Comparison of ENCODE assay signal across 1 cellular context in the genomic region with DNA sequence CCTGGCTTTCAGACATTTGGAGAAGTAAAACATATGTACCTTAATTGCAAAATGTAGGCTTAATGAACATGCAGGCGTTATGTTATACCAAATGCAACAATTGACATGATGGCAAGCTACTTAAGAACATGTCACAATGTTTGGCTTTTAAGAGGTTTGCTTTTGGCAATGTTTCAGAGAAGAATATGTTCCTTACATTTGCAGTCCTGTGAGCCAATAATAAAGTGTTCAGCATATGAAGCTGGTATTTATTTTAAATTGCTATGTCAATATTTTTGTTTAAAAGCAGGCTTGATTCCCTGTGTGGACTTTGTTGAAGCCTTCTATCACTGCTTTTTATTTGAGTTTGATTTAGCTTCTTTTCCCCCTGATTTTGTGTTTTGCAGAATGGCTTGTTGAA.
TF ChIP-seq lines count a peak whose summit lies in the region.

No MANE protein-coding gene starts in this region.

TF ChIP-seq in GM23338, 12 proteins besides CTCF, POLR2A, EP300 and RAD21 (continued from another document):
- TF ChIP-seq, protein P1, sequence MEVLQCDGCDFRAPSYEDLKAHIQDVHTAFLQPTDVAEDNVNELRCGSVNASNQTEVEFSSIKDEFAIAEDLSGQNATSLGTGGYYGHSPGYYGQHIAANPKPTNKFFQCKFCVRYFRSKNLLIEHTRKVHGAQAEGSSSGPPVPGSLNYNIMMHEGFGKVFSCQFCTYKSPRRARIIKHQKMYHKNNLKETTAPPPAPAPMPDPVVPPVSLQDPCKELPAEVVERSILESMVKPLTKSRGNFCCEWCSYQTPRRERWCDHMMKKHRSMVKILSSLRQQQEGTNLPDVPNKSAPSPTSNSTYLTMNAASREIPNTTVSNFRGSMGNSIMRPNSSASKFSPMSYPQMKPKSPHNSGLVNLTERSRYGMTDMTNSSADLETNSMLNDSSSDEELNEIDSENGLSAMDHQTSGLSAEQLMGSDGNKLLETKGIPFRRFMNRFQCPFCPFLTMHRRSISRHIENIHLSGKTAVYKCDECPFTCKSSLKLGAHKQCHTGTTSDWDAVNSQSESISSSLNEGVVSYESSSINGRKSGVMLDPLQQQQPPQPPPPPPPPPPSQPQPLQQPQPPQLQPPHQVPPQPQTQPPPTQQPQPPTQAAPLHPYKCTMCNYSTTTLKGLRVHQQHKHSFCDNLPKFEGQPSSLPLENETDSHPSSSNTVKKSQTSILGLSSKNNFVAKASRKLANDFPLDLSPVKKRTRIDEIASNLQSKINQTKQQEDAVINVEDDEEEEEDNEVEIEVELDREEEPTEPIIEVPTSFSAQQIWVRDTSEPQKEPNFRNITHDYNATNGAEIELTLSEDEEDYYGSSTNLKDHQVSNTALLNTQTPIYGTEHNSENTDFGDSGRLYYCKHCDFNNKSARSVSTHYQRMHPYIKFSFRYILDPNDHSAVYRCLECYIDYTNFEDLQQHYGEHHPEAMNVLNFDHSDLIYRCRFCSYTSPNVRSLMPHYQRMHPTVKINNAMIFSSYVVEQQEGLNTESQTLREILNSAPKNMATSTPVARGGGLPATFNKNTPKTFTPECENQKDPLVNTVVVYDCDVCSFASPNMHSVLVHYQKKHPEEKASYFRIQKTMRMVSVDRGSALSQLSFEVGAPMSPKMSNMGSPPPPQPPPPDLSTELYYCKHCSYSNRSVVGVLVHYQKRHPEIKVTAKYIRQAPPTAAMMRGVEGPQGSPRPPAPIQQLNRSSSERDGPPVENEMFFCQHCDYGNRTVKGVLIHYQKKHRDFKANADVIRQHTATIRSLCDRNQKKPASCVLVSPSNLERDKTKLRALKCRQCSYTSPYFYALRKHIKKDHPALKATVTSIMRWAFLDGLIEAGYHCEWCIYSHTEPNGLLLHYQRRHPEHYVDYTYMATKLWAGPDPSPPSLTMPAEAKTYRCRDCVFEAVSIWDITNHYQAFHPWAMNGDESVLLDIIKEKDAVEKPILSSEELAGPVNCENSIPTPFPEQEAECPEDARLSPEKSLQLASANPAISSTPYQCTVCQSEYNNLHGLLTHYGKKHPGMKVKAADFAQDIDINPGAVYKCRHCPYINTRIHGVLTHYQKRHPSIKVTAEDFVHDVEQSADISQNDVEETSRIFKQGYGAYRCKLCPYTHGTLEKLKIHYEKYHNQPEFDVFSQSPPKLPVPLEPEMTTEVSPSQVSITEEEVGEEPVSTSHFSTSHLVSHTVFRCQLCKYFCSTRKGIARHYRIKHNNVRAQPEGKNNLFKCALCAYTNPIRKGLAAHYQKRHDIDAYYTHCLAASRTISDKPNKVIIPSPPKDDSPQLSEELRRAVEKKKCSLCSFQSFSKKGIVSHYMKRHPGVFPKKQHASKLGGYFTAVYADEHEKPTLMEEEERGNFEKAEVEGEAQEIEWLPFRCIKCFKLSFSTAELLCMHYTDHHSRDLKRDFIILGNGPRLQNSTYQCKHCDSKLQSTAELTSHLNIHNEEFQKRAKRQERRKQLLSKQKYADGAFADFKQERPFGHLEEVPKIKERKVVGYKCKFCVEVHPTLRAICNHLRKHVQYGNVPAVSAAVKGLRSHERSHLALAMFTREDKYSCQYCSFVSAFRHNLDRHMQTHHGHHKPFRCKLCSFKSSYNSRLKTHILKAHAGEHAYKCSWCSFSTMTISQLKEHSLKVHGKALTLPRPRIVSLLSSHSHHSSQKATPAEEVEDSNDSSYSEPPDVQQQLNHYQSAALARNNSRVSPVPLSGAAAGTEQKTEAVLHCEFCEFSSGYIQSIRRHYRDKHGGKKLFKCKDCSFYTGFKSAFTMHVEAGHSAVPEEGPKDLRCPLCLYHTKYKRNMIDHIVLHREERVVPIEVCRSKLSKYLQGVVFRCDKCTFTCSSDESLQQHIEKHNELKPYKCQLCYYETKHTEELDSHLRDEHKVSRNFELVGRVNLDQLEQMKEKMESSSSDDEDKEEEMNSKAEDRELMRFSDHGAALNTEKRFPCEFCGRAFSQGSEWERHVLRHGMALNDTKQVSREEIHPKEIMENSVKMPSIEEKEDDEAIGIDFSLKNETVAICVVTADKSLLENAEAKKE (CRISPR knock-in tag; IDR thresholded peaks at IDR 0.05) = no peak
- TF ChIP-seq, protein P2, sequence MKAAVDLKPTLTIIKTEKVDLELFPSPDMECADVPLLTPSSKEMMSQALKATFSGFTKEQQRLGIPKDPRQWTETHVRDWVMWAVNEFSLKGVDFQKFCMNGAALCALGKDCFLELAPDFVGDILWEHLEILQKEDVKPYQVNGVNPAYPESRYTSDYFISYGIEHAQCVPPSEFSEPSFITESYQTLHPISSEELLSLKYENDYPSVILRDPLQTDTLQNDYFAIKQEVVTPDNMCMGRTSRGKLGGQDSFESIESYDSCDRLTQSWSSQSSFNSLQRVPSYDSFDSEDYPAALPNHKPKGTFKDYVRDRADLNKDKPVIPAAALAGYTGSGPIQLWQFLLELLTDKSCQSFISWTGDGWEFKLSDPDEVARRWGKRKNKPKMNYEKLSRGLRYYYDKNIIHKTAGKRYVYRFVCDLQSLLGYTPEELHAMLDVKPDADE (IDR thresholded peaks at IDR 0.05) = no peak
- no peak for TF ChIP-seq ZNF114 (CRISPR knock-in tag; IDR thresholded peaks at IDR 0.05)
- TF ChIP-seq EZH2 (IDR thresholded peaks at IDR 0.05; ENCODE audit: low read depth, unreplicated experiment) = no peak
